ENCODE assay signal across 1 cellular context in the genomic region with DNA sequence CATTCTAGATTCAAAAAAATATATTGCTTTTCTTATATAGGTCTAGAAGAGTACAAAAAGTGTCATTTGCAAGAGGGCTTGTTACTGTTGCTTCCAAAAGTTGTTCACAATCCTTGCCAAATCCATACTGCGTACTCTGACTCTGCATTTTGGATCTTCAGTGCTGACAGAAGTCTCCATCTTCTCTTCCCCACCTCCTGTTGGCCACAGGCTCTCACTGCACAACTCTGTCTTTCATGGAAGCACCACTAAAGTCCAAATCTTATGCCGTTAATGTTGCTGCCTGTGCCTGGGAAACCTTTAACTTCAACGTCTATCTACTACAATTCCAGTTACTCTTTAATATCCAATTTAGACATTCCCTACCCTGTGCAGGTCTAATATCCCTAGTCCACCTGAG.
TF ChIP-seq lines count a peak whose summit lies in the region.

No MANE protein-coding gene starts in this region.

TF ChIP-seq in GM23338, 12 proteins besides CTCF, POLR2A, EP300 and RAD21 (continued from another document):
- TF ChIP-seq, protein P1, sequence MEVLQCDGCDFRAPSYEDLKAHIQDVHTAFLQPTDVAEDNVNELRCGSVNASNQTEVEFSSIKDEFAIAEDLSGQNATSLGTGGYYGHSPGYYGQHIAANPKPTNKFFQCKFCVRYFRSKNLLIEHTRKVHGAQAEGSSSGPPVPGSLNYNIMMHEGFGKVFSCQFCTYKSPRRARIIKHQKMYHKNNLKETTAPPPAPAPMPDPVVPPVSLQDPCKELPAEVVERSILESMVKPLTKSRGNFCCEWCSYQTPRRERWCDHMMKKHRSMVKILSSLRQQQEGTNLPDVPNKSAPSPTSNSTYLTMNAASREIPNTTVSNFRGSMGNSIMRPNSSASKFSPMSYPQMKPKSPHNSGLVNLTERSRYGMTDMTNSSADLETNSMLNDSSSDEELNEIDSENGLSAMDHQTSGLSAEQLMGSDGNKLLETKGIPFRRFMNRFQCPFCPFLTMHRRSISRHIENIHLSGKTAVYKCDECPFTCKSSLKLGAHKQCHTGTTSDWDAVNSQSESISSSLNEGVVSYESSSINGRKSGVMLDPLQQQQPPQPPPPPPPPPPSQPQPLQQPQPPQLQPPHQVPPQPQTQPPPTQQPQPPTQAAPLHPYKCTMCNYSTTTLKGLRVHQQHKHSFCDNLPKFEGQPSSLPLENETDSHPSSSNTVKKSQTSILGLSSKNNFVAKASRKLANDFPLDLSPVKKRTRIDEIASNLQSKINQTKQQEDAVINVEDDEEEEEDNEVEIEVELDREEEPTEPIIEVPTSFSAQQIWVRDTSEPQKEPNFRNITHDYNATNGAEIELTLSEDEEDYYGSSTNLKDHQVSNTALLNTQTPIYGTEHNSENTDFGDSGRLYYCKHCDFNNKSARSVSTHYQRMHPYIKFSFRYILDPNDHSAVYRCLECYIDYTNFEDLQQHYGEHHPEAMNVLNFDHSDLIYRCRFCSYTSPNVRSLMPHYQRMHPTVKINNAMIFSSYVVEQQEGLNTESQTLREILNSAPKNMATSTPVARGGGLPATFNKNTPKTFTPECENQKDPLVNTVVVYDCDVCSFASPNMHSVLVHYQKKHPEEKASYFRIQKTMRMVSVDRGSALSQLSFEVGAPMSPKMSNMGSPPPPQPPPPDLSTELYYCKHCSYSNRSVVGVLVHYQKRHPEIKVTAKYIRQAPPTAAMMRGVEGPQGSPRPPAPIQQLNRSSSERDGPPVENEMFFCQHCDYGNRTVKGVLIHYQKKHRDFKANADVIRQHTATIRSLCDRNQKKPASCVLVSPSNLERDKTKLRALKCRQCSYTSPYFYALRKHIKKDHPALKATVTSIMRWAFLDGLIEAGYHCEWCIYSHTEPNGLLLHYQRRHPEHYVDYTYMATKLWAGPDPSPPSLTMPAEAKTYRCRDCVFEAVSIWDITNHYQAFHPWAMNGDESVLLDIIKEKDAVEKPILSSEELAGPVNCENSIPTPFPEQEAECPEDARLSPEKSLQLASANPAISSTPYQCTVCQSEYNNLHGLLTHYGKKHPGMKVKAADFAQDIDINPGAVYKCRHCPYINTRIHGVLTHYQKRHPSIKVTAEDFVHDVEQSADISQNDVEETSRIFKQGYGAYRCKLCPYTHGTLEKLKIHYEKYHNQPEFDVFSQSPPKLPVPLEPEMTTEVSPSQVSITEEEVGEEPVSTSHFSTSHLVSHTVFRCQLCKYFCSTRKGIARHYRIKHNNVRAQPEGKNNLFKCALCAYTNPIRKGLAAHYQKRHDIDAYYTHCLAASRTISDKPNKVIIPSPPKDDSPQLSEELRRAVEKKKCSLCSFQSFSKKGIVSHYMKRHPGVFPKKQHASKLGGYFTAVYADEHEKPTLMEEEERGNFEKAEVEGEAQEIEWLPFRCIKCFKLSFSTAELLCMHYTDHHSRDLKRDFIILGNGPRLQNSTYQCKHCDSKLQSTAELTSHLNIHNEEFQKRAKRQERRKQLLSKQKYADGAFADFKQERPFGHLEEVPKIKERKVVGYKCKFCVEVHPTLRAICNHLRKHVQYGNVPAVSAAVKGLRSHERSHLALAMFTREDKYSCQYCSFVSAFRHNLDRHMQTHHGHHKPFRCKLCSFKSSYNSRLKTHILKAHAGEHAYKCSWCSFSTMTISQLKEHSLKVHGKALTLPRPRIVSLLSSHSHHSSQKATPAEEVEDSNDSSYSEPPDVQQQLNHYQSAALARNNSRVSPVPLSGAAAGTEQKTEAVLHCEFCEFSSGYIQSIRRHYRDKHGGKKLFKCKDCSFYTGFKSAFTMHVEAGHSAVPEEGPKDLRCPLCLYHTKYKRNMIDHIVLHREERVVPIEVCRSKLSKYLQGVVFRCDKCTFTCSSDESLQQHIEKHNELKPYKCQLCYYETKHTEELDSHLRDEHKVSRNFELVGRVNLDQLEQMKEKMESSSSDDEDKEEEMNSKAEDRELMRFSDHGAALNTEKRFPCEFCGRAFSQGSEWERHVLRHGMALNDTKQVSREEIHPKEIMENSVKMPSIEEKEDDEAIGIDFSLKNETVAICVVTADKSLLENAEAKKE (CRISPR knock-in tag; IDR thresholded peaks at IDR 0.05) = no peak
- TF ChIP-seq, protein P2, sequence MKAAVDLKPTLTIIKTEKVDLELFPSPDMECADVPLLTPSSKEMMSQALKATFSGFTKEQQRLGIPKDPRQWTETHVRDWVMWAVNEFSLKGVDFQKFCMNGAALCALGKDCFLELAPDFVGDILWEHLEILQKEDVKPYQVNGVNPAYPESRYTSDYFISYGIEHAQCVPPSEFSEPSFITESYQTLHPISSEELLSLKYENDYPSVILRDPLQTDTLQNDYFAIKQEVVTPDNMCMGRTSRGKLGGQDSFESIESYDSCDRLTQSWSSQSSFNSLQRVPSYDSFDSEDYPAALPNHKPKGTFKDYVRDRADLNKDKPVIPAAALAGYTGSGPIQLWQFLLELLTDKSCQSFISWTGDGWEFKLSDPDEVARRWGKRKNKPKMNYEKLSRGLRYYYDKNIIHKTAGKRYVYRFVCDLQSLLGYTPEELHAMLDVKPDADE (IDR thresholded peaks at IDR 0.05) = no peak
- TF ChIP-seq STAT1 (IDR thresholded peaks at IDR 0.05; ENCODE audit: unreplicated experiment) (no peak), CREB1 (CRISPR knock-in tag; IDR thresholded peaks at IDR 0.05; ENCODE audit: low read depth) (no peak), EZH2 (IDR thresholded peaks at IDR 0.05; ENCODE audit: low read depth, unreplicated experiment) (no peak), NANOG (IDR thresholded peaks at IDR 0.05; ENCODE audit: borderline replicate concordance) (no peak), EZH2phosphoT487 (IDR thresholded peaks at IDR 0.05; ENCODE audit: unreplicated experiment) (no peak)
- TF ChIP-seq, protein P3, sequence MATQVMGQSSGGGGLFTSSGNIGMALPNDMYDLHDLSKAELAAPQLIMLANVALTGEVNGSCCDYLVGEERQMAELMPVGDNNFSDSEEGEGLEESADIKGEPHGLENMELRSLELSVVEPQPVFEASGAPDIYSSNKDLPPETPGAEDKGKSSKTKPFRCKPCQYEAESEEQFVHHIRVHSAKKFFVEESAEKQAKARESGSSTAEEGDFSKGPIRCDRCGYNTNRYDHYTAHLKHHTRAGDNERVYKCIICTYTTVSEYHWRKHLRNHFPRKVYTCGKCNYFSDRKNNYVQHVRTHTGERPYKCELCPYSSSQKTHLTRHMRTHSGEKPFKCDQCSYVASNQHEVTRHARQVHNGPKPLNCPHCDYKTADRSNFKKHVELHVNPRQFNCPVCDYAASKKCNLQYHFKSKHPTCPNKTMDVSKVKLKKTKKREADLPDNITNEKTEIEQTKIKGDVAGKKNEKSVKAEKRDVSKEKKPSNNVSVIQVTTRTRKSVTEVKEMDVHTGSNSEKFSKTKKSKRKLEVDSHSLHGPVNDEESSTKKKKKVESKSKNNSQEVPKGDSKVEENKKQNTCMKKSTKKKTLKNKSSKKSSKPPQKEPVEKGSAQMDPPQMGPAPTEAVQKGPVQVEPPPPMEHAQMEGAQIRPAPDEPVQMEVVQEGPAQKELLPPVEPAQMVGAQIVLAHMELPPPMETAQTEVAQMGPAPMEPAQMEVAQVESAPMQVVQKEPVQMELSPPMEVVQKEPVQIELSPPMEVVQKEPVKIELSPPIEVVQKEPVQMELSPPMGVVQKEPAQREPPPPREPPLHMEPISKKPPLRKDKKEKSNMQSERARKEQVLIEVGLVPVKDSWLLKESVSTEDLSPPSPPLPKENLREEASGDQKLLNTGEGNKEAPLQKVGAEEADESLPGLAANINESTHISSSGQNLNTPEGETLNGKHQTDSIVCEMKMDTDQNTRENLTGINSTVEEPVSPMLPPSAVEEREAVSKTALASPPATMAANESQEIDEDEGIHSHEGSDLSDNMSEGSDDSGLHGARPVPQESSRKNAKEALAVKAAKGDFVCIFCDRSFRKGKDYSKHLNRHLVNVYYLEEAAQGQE (IDR thresholded peaks at IDR 0.05; ENCODE audit: unreplicated experiment) = no peak
